ENCODE assay signal across 11 cellular contexts in genomic region chr5:54533541-54534179, GRCh38. TPM values are rescaled to one million over a fixed set of nuclear protein-coding genes. Genes with fewer than 3 reads are reported as not detected.
DNase-seq lines count a peak whose midpoint lies in the region; ATAC-seq, FAIRE-seq and TF ChIP-seq lines count a peak whose summit lies in the region.
"Had no signal": no experiment of that assay in that cellular context is flagged by ENCODE, and none has a peak within 500 bp of the region (broad histone marks: within the 10 kb centered on the region; RNA-seq: fewer than 3 reads in every experiment).

No MANE protein-coding gene starts in this region.

- H3K27ac Mint-ChIP-seq in T-helper 17 cell (peak overlapping the region; percentile 32), natural killer cell (peak overlapping the region; percentile 83 to 89)

- FAIRE-seq in D721Med (lab: Jason Lieb, UNC), result no peak
- FAIRE-seq: colon had no signal

- DNase-seq in T-helper 17 cell (no peak), fibroblast of the aortic adventitia (ENCODE audit: low read depth) (peak; percentile 70), natural killer cell (no peak), transverse colon (no peak), HT-29 (ENCODE audit: low spot score) (no peak), D721Med (ENCODE audit: insufficient read length, low spot score) (no peak), MM.1S (no peak)
- DNase-seq: activated CD4-positive, CD25-positive, alpha-beta regulatory T cell treated with anti-CD3 and anti-CD28 coated beads, Interleukin-2, amount 50 U/mL, for 72 hours; NCI-H446 treated with DMSO at 0.1 percent for 48 hours had no signal

- TF ChIP-seq CTCF in fibroblast of the aortic adventitia (IDR thresholded peaks at IDR 0.05; ENCODE audit: insufficient read depth, low read length) (no peak), natural killer cell (IDR thresholded peaks at IDR 0.05) (no peak), transverse colon (IDR thresholded peaks at IDR 0.05) (no peak), D721Med (IDR thresholded peaks at IDR 0.05; ENCODE audit: insufficient read depth, missing control alignments) (no peak), MM.1S (IDR thresholded peaks at IDR 0.05; ENCODE audit: low read length) (no peak)

- peak overlapping the region; percentile 28 for H3K4me3 ChIP-seq in fibroblast of the aortic adventitia (ENCODE audit: low read depth, low read length)
- no peak overlapping the region for H3K4me3 ChIP-seq in transverse colon
- no peak overlapping the region for H3K4me3 ChIP-seq in MM.1S (ENCODE audit: low read length)

- H3F3A ChIP-seq in MM.1S (ENCODE audit: insufficient read depth, low read length), result no peaks in the 10 kb centered on the region

- H3K9me3 Mint-ChIP-seq in natural killer cell, result no peaks in the 10 kb centered on the region

- no peak for TF ChIP-seq POLR2A in transverse colon (IDR thresholded peaks at IDR 0.05)

- H3K27me3 ChIP-seq in transverse colon, result no peaks in the 10 kb centered on the region
- no peaks in the 10 kb centered on the region for H3K27me3 ChIP-seq in MM.1S (replicated peaks; ENCODE audit: insufficient read depth, low read length)

- no peak overlapping the region for H3K4me3 Mint-ChIP-seq in T-helper 17 cell
- peak overlapping the region; percentile 60 for H3K4me3 Mint-ChIP-seq in natural killer cell

- no peak overlapping the region for H3K4me2 ChIP-seq in MM.1S (ENCODE audit: low read depth, low read length)

- 0 out of 2 replicates have a peak, but pooled peaks cover 6% of the 10 kb centered on the region for H4K20me1 ChIP-seq in MM.1S (ENCODE audit: insufficient read depth, low read length)

- ATAC-seq in T-helper 17 cell (no peak), natural killer cell (no peak), HG03521 (IDR thresholded peaks at IDR 0.05; ENCODE audit: unreplicated experiment) (no peak)

- intact Hi-C loops in natural killer cell (cut with micrococcal nuclease), result no loop called here
- intact Hi-C loops in transverse colon (cut with DNase I; ENCODE audit: low total_unique reads), result no loop called here

- H3K9me3 ChIP-seq in T-helper 17 cell (ENCODE audit: control insufficient read depth, low read length, poor library complexity, severe bottlenecking), result no peaks in the 10 kb centered on the region
- H3K9me3 ChIP-seq in transverse colon, result no peaks in the 10 kb centered on the region
- H3K9me3 ChIP-seq in MM.1S (replicated peaks; ENCODE audit: insufficient read depth, low read length), result no peaks in the 10 kb centered on the region

- no peak overlapping the region for H3K9ac ChIP-seq in MM.1S (ENCODE audit: low read length)

- H3K36me3 Mint-ChIP-seq in T-helper 17 cell (ENCODE audit: low read depth), result peaks cover 3% of the 10 kb centered on the region
- no peaks in the 10 kb centered on the region for H3K36me3 Mint-ChIP-seq in natural killer cell

- peaks cover 0 to 36% (median 19%) of the 10 kb centered on the region in 4 donors for H3K4me1 ChIP-seq in transverse colon
- H3K4me1 ChIP-seq in MM.1S (ENCODE audit: low read length), result no peaks in the 10 kb centered on the region

- no peaks in the 10 kb centered on the region for H3K9me2 ChIP-seq in MM.1S (replicated peaks; ENCODE audit: insufficient read depth, low read length)

- in situ Hi-C loops in transverse colon (cut with MboI; ENCODE audit: low pct_ligation_motif_present in 1 of 4, low pct_unique_long_range_greater_than_20kb in 1 of 4, low sequenced_read_pairs in 3 of 4), result no loop called here

- WGBS in transverse colon (ENCODE audit: low coverage in 1 of 2), 2 donors, result 80 to 81% methylated on average over 9 to 10 of the region's 10 CpGs

- H3K27ac ChIP-seq in transverse colon (peak overlapping the region; percentile 50 to 78 (median 67)), MM.1S (ENCODE audit: low read length) (no peak overlapping the region)

- H3K4me1 Mint-ChIP-seq in T-helper 17 cell (peaks cover 24% of the 10 kb centered on the region), natural killer cell (peaks cover 49 to 59% of the 10 kb centered on the region in 2 donors)

- no peaks in the 10 kb centered on the region for H3K27me3 Mint-ChIP-seq in T-helper 17 cell
- H3K27me3 Mint-ChIP-seq in natural killer cell (ENCODE audit: low read depth in 2 of 2), result no peaks in the 10 kb centered on the region

- TF ChIP-seq EP300 in transverse colon (IDR thresholded peaks at IDR 0.05; ENCODE audit: low read depth), result no peak

- H3K79me2 ChIP-seq in MM.1S (ENCODE audit: low read length), result peaks cover 94% of the 10 kb centered on the region

- no peaks in the 10 kb centered on the region for H3K36me3 ChIP-seq in transverse colon
- H3K36me3 ChIP-seq in MM.1S (replicated peaks; ENCODE audit: insufficient read depth, low read length), result no peaks in the 10 kb centered on the region

- H2AFZ ChIP-seq in MM.1S (ENCODE audit: low read length), result no peak overlapping the region

RNA-seq across cellular contexts. Expression of gene SNX18, which starts 16.1 kb away (rescaled TPM):
- total RNA-seq in T-helper 17 cell, result 10 to 100 TPM; 11.2 to 13.3 TPM
- total RNA-seq in fibroblast of the aortic adventitia (ENCODE audit: low replicate concordance), result 38.8 and 44.7 TPM in 2 replicates
- 10 to 100 TPM; 31.1 to 45.6 (median 40.8) TPM for total RNA-seq in natural killer cell
- 10 to 100 TPM; 18.0 to 35.4 (median 20.0) TPM for total RNA-seq in transverse colon
- total RNA-seq in HT-29 (2014; rRNA removed; shearing (Covaris generic)), result 36.1 and 40.4 TPM in 2 replicates
